1 cellular context compared by ENCODE assay signal in genomic region chr6:147166360-147166944, GRCh38.
TF ChIP-seq lines count a peak whose summit lies in the region.

No MANE protein-coding gene starts in this region.

TF ChIP-seq in K562, 482 proteins besides CTCF, POLR2A, EP300 and RAD21 (continued from another document and continues in another):
- TF ChIP-seq MCM7 (IDR thresholded peaks at IDR 0.05) (peak in 1 of 2 experiments; percentile 91; a peak in 2 of 4 replicates), NEUROD1 (IDR thresholded peaks at IDR 0.05; ENCODE audit: borderline replicate concordance, low read depth, low read length, partially characterized antibody) (peak; percentile 44), ELF2 (CRISPR knock-in tag; IDR thresholded peaks at IDR 0.05) (peak; percentile 68), SMAD1 (IDR thresholded peaks at IDR 0.05; ENCODE audit: low read depth, low read length, partially characterized antibody) (no peak), PCBP1 (IDR thresholded peaks at IDR 0.05; ENCODE audit: low read depth, low read length, poor library complexity, severe bottlenecking) (no peak), RREB1 (CRISPR knock-in tag; IDR thresholded peaks at IDR 0.05) (0 out of 2 replicates have a peak, but pooled peaks have one; percentile 37), ATF3 (IDR thresholded peaks at IDR 0.05) (0 out of 2 replicates have a peak, but pooled peaks have one; percentile 6), ATF3 (CRISPR knock-in tag; conservative IDR thresholded peaks at IDR 0.05) (0 out of 2 replicates have a peak, but pooled peaks have one; percentile 23), ZNF224 (CRISPR knock-in tag; IDR thresholded peaks at IDR 0.05) (no peak), CREB3L1 (IDR thresholded peaks at IDR 0.05; ENCODE audit: borderline replicate concordance, low read depth) (no peak), FOXK2 (conservative IDR thresholded peaks at IDR 0.05 in 1 of 2, IDR thresholded peaks at IDR 0.05 in 1 of 2; ENCODE audit: low read depth in 2 of 2) (0 out of 4 replicates have a peak, but pooled peaks of 1 of the 2 experiments have one; percentile 40), CSDE1 (IDR thresholded peaks at IDR 0.05) (no peak), ZNF324 (CRISPR knock-in tag; IDR thresholded peaks at IDR 0.05) (no peak), ZMIZ1 (IDR thresholded peaks at IDR 0.05; ENCODE audit: low read depth in 2 of 2, low read length in 2 of 2) (peak in 1 of 2 experiments; percentile 45; a peak in 1 of 4 replicates), ETV1 (tag; conservative IDR thresholded peaks at IDR 0.05; ENCODE audit: low read depth) (peak; percentile 92), PBX2 (CRISPR knock-in tag; IDR thresholded peaks at IDR 0.05; ENCODE audit: low read depth) (no peak), PBX2 (tag; conservative IDR thresholded peaks at IDR 0.05; ENCODE audit: low read depth) (peak; percentile 96), CAMTA2 (CRISPR knock-in tag; conservative IDR thresholded peaks at IDR 0.05) (no peak), CC2D1A (IDR thresholded peaks at IDR 0.05) (peak; percentile 99), SMARCA4 (IDR thresholded peaks at IDR 0.05) (peak; percentile 89), ZBTB12 (CRISPR knock-in tag; IDR thresholded peaks at IDR 0.05) (0 out of 2 replicates have a peak, but pooled peaks have one; percentile 15), GABPB1 (CRISPR knock-in tag; IDR thresholded peaks at IDR 0.05) (peak; percentile 31; the same call in 1 of the 2 replicates), MEIS2 (IDR thresholded peaks at IDR 0.05; ENCODE audit: partially characterized antibody) (peak; percentile 98), ZNF445 (CRISPR knock-in tag; IDR thresholded peaks at IDR 0.05; ENCODE audit: low read depth) (no peak; the same call in 1 of the 2 replicates), ZNF239 (CRISPR knock-in tag; IDR thresholded peaks at IDR 0.05) (peak; percentile 46; the same call in 1 of the 2 replicates), EHMT2 (IDR thresholded peaks at IDR 0.05) (peak; percentile 84; the same call in 1 of the 2 replicates), MBD2 (IDR thresholded peaks at IDR 0.05; ENCODE audit: borderline replicate concordance, low read depth) (peak; percentile 89)
